In the genomic region with DNA sequence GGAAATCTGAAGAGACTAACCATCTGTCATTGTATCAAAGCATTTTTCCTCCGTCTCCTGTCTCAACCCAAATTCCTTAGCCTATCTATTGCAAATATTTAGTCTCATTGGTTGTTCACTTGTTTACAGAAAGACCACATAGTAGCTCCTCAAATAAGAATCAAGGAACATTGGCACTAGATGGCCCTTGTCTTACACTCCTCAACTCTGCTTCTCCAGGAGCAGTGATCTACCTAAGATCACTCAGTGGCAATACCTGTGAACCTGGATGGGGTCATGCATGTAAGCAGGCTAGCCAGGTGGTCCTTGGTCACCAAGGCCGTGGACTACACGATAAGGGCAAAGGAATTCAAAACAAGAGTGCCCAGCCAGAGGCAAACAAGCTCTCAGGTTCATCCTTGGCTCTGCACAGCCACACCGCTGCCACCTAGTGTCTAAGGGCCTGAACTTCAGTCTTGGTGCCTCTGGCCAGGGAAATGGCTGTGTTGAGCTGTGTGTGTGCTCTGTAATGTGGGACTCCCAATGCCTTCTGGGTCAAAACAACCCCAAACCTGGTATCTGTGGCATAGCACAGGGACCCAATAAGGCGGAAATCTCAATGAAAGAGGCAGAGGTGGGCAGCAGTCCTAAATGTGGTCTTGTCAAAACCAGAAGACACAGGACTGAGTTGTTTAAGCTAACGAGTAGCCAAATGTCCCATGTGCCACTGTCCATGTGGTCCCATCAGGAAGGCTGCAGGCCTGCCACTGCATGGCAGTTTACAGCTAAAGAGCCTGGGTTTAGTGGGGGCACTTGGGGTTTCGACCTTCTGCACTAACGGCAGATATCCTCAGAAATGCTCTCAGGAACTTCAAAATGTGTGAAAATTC, we compare ENCODE assay signal across 8 cellular contexts. TPM values are rescaled to one million over a fixed set of nuclear protein-coding genes. Genes with fewer than 3 reads are reported as not detected.
A peak's percentile ranks its signal among the peaks of the same experiment; 100 is the strongest.
DNase-seq lines count a peak whose midpoint lies in the region; TF ChIP-seq lines count a peak whose summit lies in the region.

No MANE protein-coding gene starts in this region.

- DNase-seq in GM04503 (ENCODE audit: low read depth) (peak; percentile 44), H7 (peak; percentile 78), LNCaP clone FGC (ENCODE audit: low read depth) (peak; percentile 43), RKO (ENCODE audit: low spot score) (peak; percentile 79), fibroblast of mammary gland (ENCODE audit: low read depth) (peak; percentile 85), suprapubic skin (ENCODE audit: low spot score in 2 of 2) (no peak)
- DNase-seq in activated T-cell treated with anti-CD3 and anti-CD28 coated beads, Interleukin-2, amount 50 U/mL, for 48 hours: peak; percentile 80 to 81

- H3K27me3 ChIP-seq in H7 (ENCODE audit: control insufficient read depth, insufficient read depth, low read length): no peaks in the 10 kb centered on the region
- H3K27me3 ChIP-seq in neutrophil: no peaks in the 10 kb centered on the region
- H3K27me3 ChIP-seq in suprapubic skin: no peaks in the 10 kb centered on the region

- TF ChIP-seq CTCF in LNCaP clone FGC (IDR thresholded peaks at IDR 0.05; ENCODE audit: control insufficient read depth, extremely low read depth, insufficient read depth): peak; percentile 98
- peak; percentile 98 for TF ChIP-seq CTCF in fibroblast of mammary gland (conservative IDR thresholded peaks at IDR 0.05; ENCODE audit: control insufficient read depth, insufficient read depth, low read depth, low read length)
- peak; percentile 48 for TF ChIP-seq CTCF in neutrophil (IDR thresholded peaks at IDR 0.05)
- TF ChIP-seq CTCF in suprapubic skin (IDR thresholded peaks at IDR 0.05): peak; percentile 37 to 90

- H3K4me3 ChIP-seq in H7 (ENCODE audit: insufficient read depth, low read depth, low read length) (no peak overlapping the region), LNCaP clone FGC (ENCODE audit: low read depth, low read length) (no peak overlapping the region), fibroblast of mammary gland (ENCODE audit: control insufficient read depth, low read depth, low read length) (no peak overlapping the region), neutrophil (ENCODE audit: low read depth in 1 of 2, low read length in 1 of 2) (no peak overlapping the region), suprapubic skin (no peak overlapping the region)

- H3K4me1 ChIP-seq in neutrophil (ENCODE audit: control insufficient read depth in 1 of 2, insufficient read depth in 1 of 2, low read depth in 1 of 2, low read length in 1 of 2): peaks cover 3 to 6% of the 10 kb centered on the region in 2 experiments
- H3K4me1 ChIP-seq in suprapubic skin: peaks cover 25% of the 10 kb centered on the region

- no peaks in the 10 kb centered on the region for H3K9me3 ChIP-seq in neutrophil
- no peaks in the 10 kb centered on the region for H3K9me3 ChIP-seq in suprapubic skin

- no peak for TF ChIP-seq EP300 in suprapubic skin (IDR thresholded peaks at IDR 0.05)

- peaks cover 4% of the 10 kb centered on the region for H3K36me3 ChIP-seq in H7 (replicated peaks; ENCODE audit: control insufficient read depth, insufficient read depth, low read length)
- peaks cover 21% of the 10 kb centered on the region for H3K36me3 ChIP-seq in neutrophil
- H3K36me3 ChIP-seq in suprapubic skin: peaks cover 21% of the 10 kb centered on the region

- H3K27ac ChIP-seq in neutrophil (no peak overlapping the region), suprapubic skin (peak overlapping the region; percentile 61)

- WGBS in suprapubic skin: 56% methylated on average over 8 of the region's 8 CpGs

- TF ChIP-seq POLR2A in suprapubic skin (IDR thresholded peaks at IDR 0.05): no peak

RNA-seq across cellular contexts. Expression of a gene that starts 54.5 kb away (rescaled TPM):
- 16.6 and 20.4 TPM in 2 replicates for total RNA-seq in H7 (2014; rRNA removed; shearing (Covaris generic))
- 1 to 10 TPM; 3.1 to 7.6 (median 4.2) TPM for total RNA-seq in suprapubic skin

Comparison
In these comparisons a context has a peak if more than half of its experiments do, and no peak if none do; other contexts are left out.
1. DNase-seq: peak in GM04503 (single experiment), H7 (single experiment), LNCaP clone FGC (single experiment), RKO (single experiment), activated T-cell treated with anti-CD3 and anti-CD28 coated beads, Interleukin-2, amount 50 U/mL, for 48 hours (2 of 2) and fibroblast of mammary gland (single experiment); none in suprapubic skin (0 of 2).
2. CTCF ChIP-seq: peak in every context shown above with its lines; median percentile 98 in LNCaP clone FGC; 98 in fibroblast of mammary gland; 64 in suprapubic skin; 48 in neutrophil.